24 cellular contexts compared by ENCODE assay signal in the genomic region with DNA sequence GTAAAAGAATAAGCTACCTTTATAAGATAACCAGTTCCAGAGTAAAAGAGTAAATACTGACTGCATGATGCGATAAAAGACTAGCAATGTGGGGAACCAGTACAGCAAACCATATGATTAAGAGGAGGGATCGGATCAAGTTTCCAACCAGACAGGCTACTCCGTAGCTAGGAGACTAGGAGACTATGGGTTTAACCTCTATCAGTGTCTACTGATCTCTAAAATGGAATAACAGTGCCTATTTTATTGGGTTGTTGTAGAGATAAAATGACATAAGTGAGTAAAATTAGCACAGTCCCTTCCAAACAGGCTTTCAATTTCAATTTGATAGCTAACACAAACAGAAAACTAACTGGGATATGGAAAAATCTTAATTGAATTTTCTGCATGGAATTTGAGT.
DNase-seq lines count a peak whose midpoint lies in the region; ATAC-seq, FAIRE-seq and TF ChIP-seq lines count a peak whose summit lies in the region.
"Had no signal": no experiment of that assay in that cellular context is flagged by ENCODE, and none has a peak within 500 bp of the region (broad histone marks: within the 10 kb centered on the region; RNA-seq: fewer than 3 reads in every experiment).

No MANE protein-coding gene starts in this region.

- intact Hi-C loops in natural killer cell (cut with micrococcal nuclease): no loop called here

- TF ChIP-seq CTCF in HEK293 (tag by site-specific recombination; IDR thresholded peaks at IDR 0.05) (no peak), bronchial epithelial cell (IDR thresholded peaks at IDR 0.05; ENCODE audit: insufficient read depth, low read length, severe bottlenecking) (no peak), tibial nerve (IDR thresholded peaks at IDR 0.05) (no peak), natural killer cell (IDR thresholded peaks at IDR 0.05) (no peak)

- H3K36me3 Mint-ChIP-seq in activated naive CD4-positive, alpha-beta T cell treated with anti-CD3 and anti-CD28 coated beads, Interleukin-2, amount 50 U/mL, for 72 hours: no peaks in the 10 kb centered on the region
- H3K36me3 Mint-ChIP-seq in natural killer cell: no peaks in the 10 kb centered on the region
- H3K36me3 Mint-ChIP-seq: activated CD8-positive, alpha-beta memory T cell treated with anti-CD3 and anti-CD28 coated beads, Interleukin-2, amount 10 ng/mL, durations not matched to agents 7 days and 5 days; naive thymus-derived CD8-positive, alpha-beta T cell had no signal

- H3K27me3 ChIP-seq in bronchial epithelial cell (ENCODE audit: control insufficient read depth, insufficient read depth, low read length): no peaks in the 10 kb centered on the region
- H3K27me3 ChIP-seq in tibial nerve: no peaks in the 10 kb centered on the region

- no peaks in the 10 kb centered on the region for H3K27me3 Mint-ChIP-seq in natural killer cell (ENCODE audit: low read depth in 2 of 2)
- H3K27me3 Mint-ChIP-seq: naive thymus-derived CD8-positive, alpha-beta T cell had no signal

- H3K4me3 ChIP-seq in HEK293 (ENCODE audit: low read depth, low read length): no peak overlapping the region
- no peak overlapping the region for H3K4me3 ChIP-seq in bronchial epithelial cell (ENCODE audit: low read depth, low read length)
- no peak overlapping the region for H3K4me3 ChIP-seq in tibial nerve
- H3K4me3 ChIP-seq: lung had no signal

- ATAC-seq in activated naive CD4-positive, alpha-beta T cell treated with anti-CD3 and anti-CD28 coated beads, Interleukin-2, amount 50 U/mL, for 72 hours: no peak
- no peak for ATAC-seq in natural killer cell
- ATAC-seq: activated CD8-positive, alpha-beta memory T cell treated with anti-CD3 and anti-CD28 coated beads, Interleukin-2, amount 10 ng/mL, durations not matched to agents 7 days and 5 days; activated T-cell treated with anti-CD3 and anti-CD28 coated beads, Interleukin-2, amount 50 U/mL, for 72 hours; naive thymus-derived CD8-positive, alpha-beta T cell had no signal

- H3K4me3 Mint-ChIP-seq in natural killer cell: no peak overlapping the region
- H3K4me3 Mint-ChIP-seq: activated CD8-positive, alpha-beta memory T cell treated with anti-CD3 and anti-CD28 coated beads, Interleukin-2, amount 10 ng/mL, durations not matched to agents 7 days and 5 days; activated T-cell treated with anti-CD3 and anti-CD28 coated beads, Interleukin-2, amount 50 U/mL, for 72 hours; naive thymus-derived CD8-positive, alpha-beta T cell had no signal

- WGBS in tibial nerve, 2 donors: 83 to 90% methylated on average over 3 of the region's 3 CpGs

- no peak for TF ChIP-seq EP300 in tibial nerve (IDR thresholded peaks at IDR 0.05)

- POLR2A ChIA-PET in HEK293 (lab: Yijun Ruan, JAX): interaction anchor here (1.2 kb wide), 1 partner anchor 76 kb away, joined by 5 read pairs; a partner anchor contains a TSS

- no peak overlapping the region for H3K27ac Mint-ChIP-seq in activated naive CD4-positive, alpha-beta T cell treated with anti-CD3 and anti-CD28 coated beads, Interleukin-2, amount 50 U/mL, for 72 hours
- no peak overlapping the region for H3K27ac Mint-ChIP-seq in natural killer cell
- H3K27ac Mint-ChIP-seq: activated CD8-positive, alpha-beta memory T cell treated with anti-CD3 and anti-CD28 coated beads, Interleukin-2, amount 10 ng/mL, durations not matched to agents 7 days and 5 days; activated T-cell treated with anti-CD3 and anti-CD28 coated beads, Interleukin-2, amount 50 U/mL, for 72 hours; naive thymus-derived CD8-positive, alpha-beta T cell had no signal

- no peak for TF ChIP-seq POLR2A in tibial nerve (IDR thresholded peaks at IDR 0.05)

- peak; percentile 34 for DNase-seq in EH (ENCODE audit: low read depth)
- peak; percentile 23 for DNase-seq in OCI-M1 (lab: John Stamatoyannopoulos, UW)
- DNase-seq in bronchial epithelial cell (ENCODE audit: low read depth): peak; percentile 69
- no peak for DNase-seq in putamen (ENCODE audit: low spot score)
- no peak for DNase-seq in tibial nerve (ENCODE audit: low spot score in 2 of 2)
- no peak for DNase-seq in activated naive CD4-positive, alpha-beta T cell treated with anti-CD3 and anti-CD28 coated beads, Interleukin-2, amount 50 U/mL, for 72 hours (ENCODE audit: low spot score in 2 of 2)
- DNase-seq in natural killer cell: no peak
- DNase-seq: activated CD4-positive, CD25-positive, alpha-beta regulatory T cell; activated CD8-positive, alpha-beta memory T cell treated with anti-CD3 and anti-CD28 coated beads, Interleukin-2, amount 10 ng/mL, durations not matched to agents 7 days and 5 days; activated naive CD4-positive, alpha-beta T cell treated with Interleukin-2 at 50 U/mL for 16 hours; activated T-cell treated with anti-CD3 and anti-CD28 coated beads, Interleukin-2, amount 50 U/mL, for 72 hours; DMS53; hippocampal formation; Kasumi-1; naive thymus-derived CD8-positive, alpha-beta T cell; NCI-H1436; NCI-H2081 treated with DMSO at 0.1 percent for 48 hours; NCI-H524; SK-N-SH; stimulated activated CD4-positive, alpha-beta T cell treated with anti-CD3 and anti-CD28 coated beads, Interleukin-4, amount 100 ng/mL, for 24 hours; trophoblast cell had no signal

- H3K27ac ChIP-seq in HEK293 (ENCODE audit: extremely low read depth, low read depth, low read length) (no peak overlapping the region), tibial nerve (no peak overlapping the region)
- H3K27ac ChIP-seq: RWPE1 had no signal

- no peaks in the 10 kb centered on the region for H3K9me3 Mint-ChIP-seq in activated naive CD4-positive, alpha-beta T cell treated with anti-CD3 and anti-CD28 coated beads, Interleukin-2, amount 50 U/mL, for 72 hours
- no peaks in the 10 kb centered on the region for H3K9me3 Mint-ChIP-seq in natural killer cell
- H3K9me3 Mint-ChIP-seq: activated T-cell treated with anti-CD3 and anti-CD28 coated beads, Interleukin-2, amount 50 U/mL, for 72 hours; naive thymus-derived CD8-positive, alpha-beta T cell had no signal

- peaks cover 11% of the 10 kb centered on the region for H3K4me1 ChIP-seq in HEK293 (ENCODE audit: control insufficient read depth, insufficient read depth, low read length)
- no peaks in the 10 kb centered on the region for H3K4me1 ChIP-seq in tibial nerve

- no peaks in the 10 kb centered on the region for H3K4me1 Mint-ChIP-seq in natural killer cell
- H3K4me1 Mint-ChIP-seq: activated CD8-positive, alpha-beta memory T cell treated with anti-CD3 and anti-CD28 coated beads, Interleukin-2, amount 10 ng/mL, durations not matched to agents 7 days and 5 days; naive thymus-derived CD8-positive, alpha-beta T cell had no signal

- H3K9me3 ChIP-seq in HEK293 (ENCODE audit: control insufficient read depth, insufficient read depth, low read depth, low read length): no peaks in the 10 kb centered on the region
- H3K9me3 ChIP-seq in tibial nerve: peaks cover 0 to 6% (median 0%) of the 10 kb centered on the region in 4 donors
- H3K9me3 ChIP-seq: SK-N-SH had no signal

- H3K36me3 ChIP-seq in HEK293 (ENCODE audit: control insufficient read depth in 2 of 2, insufficient read depth in 1 of 2, low read length in 2 of 2) (peaks cover 3 to 15% of the 10 kb centered on the region in 2 experiments; a peak in 2 of 3 replicates), bronchial epithelial cell (ENCODE audit: control insufficient read depth, insufficient read depth, low read length) (peaks cover 5% of the 10 kb centered on the region), tibial nerve (peaks cover 0 to 4% (median 0%) of the 10 kb centered on the region in 3 donors)

- no peak for FAIRE-seq in bronchial epithelial cell (lab: Jason Lieb, UNC)

- CTCF ChIA-PET in HEK293 (lab: Yijun Ruan, JAX): no interaction called here

TF ChIP-seq in HEK293, 187 proteins besides CTCF, POLR2A, EP300 and RAD21 (continues in another document):
- TF ChIP-seq, protein P1, sequence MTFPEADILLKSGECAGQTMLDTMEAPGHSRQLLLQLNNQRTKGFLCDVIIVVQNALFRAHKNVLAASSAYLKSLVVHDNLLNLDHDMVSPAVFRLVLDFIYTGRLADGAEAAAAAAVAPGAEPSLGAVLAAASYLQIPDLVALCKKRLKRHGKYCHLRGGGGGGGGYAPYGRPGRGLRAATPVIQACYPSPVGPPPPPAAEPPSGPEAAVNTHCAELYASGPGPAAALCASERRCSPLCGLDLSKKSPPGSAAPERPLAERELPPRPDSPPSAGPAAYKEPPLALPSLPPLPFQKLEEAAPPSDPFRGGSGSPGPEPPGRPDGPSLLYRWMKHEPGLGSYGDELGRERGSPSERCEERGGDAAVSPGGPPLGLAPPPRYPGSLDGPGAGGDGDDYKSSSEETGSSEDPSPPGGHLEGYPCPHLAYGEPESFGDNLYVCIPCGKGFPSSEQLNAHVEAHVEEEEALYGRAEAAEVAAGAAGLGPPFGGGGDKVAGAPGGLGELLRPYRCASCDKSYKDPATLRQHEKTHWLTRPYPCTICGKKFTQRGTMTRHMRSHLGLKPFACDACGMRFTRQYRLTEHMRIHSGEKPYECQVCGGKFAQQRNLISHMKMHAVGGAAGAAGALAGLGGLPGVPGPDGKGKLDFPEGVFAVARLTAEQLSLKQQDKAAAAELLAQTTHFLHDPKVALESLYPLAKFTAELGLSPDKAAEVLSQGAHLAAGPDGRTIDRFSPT (tag by site-specific recombination; IDR thresholded peaks at IDR 0.05): peak; percentile 73
- TF ChIP-seq GLI2 (tag by site-specific recombination; IDR thresholded peaks at IDR 0.05; ENCODE audit: borderline replicate concordance, low read depth) (no peak), ZSCAN30 (tag by site-specific recombination; IDR thresholded peaks at IDR 0.05) (no peak), ZXDB (tag by site-specific recombination; IDR thresholded peaks at IDR 0.05) (peak; percentile 28; the same call in 1 of the 2 replicates), ZNF416 (tag by site-specific recombination; IDR thresholded peaks at IDR 0.05) (no peak), TRIM28 (IDR thresholded peaks at IDR 0.05; ENCODE audit: borderline replicate concordance, low read length) (peak; percentile 49; the same call in 1 of the 2 replicates), OSR2 (tag by site-specific recombination; IDR thresholded peaks at IDR 0.05) (peak; percentile 52; the same call in 1 of the 2 replicates), OVOL3 (tag by site-specific recombination; IDR thresholded peaks at IDR 0.05) (peak; percentile 31; the same call in 1 of the 2 replicates), ZEB2 (tag by site-specific recombination; IDR thresholded peaks at IDR 0.05) (0 out of 2 replicates have a peak, but pooled peaks have one; percentile 15), SP7 (tag by site-specific recombination; IDR thresholded peaks at IDR 0.05) (peak; percentile 93)
- TF ChIP-seq, protein P2, sequence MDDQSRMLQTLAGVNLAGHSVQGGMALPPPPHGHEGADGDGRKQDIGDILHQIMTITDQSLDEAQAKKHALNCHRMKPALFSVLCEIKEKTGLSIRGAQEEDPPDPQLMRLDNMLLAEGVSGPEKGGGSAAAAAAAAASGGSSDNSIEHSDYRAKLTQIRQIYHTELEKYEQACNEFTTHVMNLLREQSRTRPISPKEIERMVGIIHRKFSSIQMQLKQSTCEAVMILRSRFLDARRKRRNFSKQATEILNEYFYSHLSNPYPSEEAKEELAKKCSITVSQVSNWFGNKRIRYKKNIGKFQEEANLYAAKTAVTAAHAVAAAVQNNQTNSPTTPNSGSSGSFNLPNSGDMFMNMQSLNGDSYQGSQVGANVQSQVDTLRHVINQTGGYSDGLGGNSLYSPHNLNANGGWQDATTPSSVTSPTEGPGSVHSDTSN (CRISPR knock-in tag; IDR thresholded peaks at IDR 0.05): no peak

Comparison
In these comparisons a context has a peak if more than half of its experiments do, and no peak if none do; other contexts are left out.
1. DNase-seq: peak in EH (single experiment), OCI-M1 (single experiment) and bronchial epithelial cell (single experiment); none in putamen (single experiment), tibial nerve (0 of 2), activated naive CD4-positive, alpha-beta T cell treated with anti-CD3 and anti-CD28 coated beads, Interleukin-2, amount 50 U/mL, for 72 hours (0 of 2) and natural killer cell (single experiment).